29 cellular contexts compared by ENCODE assay signal in the genomic region with DNA sequence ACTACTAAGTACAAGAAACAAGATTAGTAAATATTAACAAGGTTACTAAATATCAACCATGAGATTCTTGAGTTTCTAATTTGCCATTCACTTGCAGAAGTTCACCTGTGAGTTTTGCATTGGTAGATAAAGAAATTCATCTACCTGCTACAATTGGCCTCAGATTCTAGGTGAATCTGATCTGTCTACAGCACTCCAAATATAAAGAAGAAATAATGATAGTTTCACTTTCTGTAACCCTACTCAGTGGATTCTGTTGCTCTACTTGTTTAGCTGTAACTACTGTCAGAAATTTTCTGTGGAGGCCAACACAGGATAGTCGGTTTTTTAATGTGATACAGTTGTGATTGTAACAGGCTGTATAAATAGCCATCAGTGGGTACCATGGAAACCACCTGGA.
DNase-seq lines count a peak whose midpoint lies in the region; ATAC-seq and TF ChIP-seq lines count a peak whose summit lies in the region.
"Had no signal": no experiment of that assay in that cellular context is flagged by ENCODE, and none has a peak within 500 bp of the region (broad histone marks: within the 10 kb centered on the region; RNA-seq: fewer than 3 reads in every experiment).

No MANE protein-coding gene starts in this region.

- H3K27ac Mint-ChIP-seq in memory B cell: no peak overlapping the region
- H3K27ac Mint-ChIP-seq: activated CD4-positive, alpha-beta T cell treated with anti-CD3 and anti-CD28 coated beads for 36 hours; activated CD8-positive, alpha-beta T cell treated with anti-CD3 and anti-CD28 coated beads, Interleukin-2, amount 10 ng/mL, durations not matched to agents 7 days and 5 days; activated naive CD4-positive, alpha-beta T cell treated with anti-CD3 and anti-CD28 coated beads, Interleukin-2, amount 50 U/mL, for 72 hours; activated T-helper 2 cell treated with anti-CD3 and anti-CD28 coated beads, Interferon-gamma antibody, Interleukin-2, Interleukin-4, amounts not matched to agents 10 μg/mL and 5 μg/mL and 100 μg/mL, durations not matched to agents 14 hours and 24 hours and 36 hours; neural progenitor cell had no signal

- ATAC-seq in GM18868 (IDR thresholded peaks at IDR 0.05; ENCODE audit: unreplicated experiment): peak; percentile 53
- ATAC-seq in memory B cell (ENCODE audit: low read depth): peak; percentile 72
- ATAC-seq: activated CD4-positive, alpha-beta T cell treated with anti-CD3 and anti-CD28 coated beads for 36 hours; activated CD8-positive, alpha-beta T cell treated with anti-CD3 and anti-CD28 coated beads, Interleukin-2, amount 10 ng/mL, durations not matched to agents 7 days and 5 days; activated naive CD4-positive, alpha-beta T cell treated with anti-CD3 and anti-CD28 coated beads, Interleukin-2, amount 50 U/mL, for 72 hours; right cardiac atrium had no signal

- peaks cover 27% of the 10 kb centered on the region for H3K4me1 Mint-ChIP-seq in memory B cell

- no peaks in the 10 kb centered on the region for H3K9me3 Mint-ChIP-seq in memory B cell
- H3K9me3 Mint-ChIP-seq: activated T-helper 2 cell treated with anti-CD3 and anti-CD28 coated beads, Interferon-gamma antibody, Interleukin-2, Interleukin-4, amounts not matched to agents 10 μg/mL and 5 μg/mL and 100 μg/mL, durations not matched to agents 14 hours and 24 hours and 36 hours had no signal

- H3K4me1 ChIP-seq in MM.1S (ENCODE audit: low read length): no peaks in the 10 kb centered on the region
- H3K4me1 ChIP-seq: ascending aorta, neural progenitor cell, tibial artery had no signal

- H3K27me3 Mint-ChIP-seq in memory B cell: no peaks in the 10 kb centered on the region
- H3K27me3 Mint-ChIP-seq: activated CD4-positive, alpha-beta T cell treated with anti-CD3 and anti-CD28 coated beads for 36 hours had no signal

- DNase-seq in GM12865 (ENCODE audit: low read depth) (peak; percentile 30), MM.1S (peak; percentile 74), memory B cell (ENCODE audit: low spot score in 2 of 2) (no peak), HT-29 (ENCODE audit: low spot score) (no peak), anterior cingulate cortex (lab: John Stamatoyannopoulos, UW) (no peak), SHP77 treated with DMSO at 0.1 percent for 48 hours (lab: John Stamatoyannopoulos, UW) (no peak)
- DNase-seq: activated CD4-positive, alpha-beta T cell treated with anti-CD3 and anti-CD28 coated beads for 36 hours; activated CD8-positive, alpha-beta T cell treated with anti-CD3 and anti-CD28 coated beads, Interleukin-2, amount 10 ng/mL, durations not matched to agents 7 days and 5 days; Caco-2; DND-41; foreskin fibroblast; NCI-H1105; NCI-H187 treated with DMSO at 0.1 percent for 48 hours; NCI-H526 treated with DMSO at 0.1 percent for 48 hours; posterior cingulate gyrus; right cardiac atrium; RPMI8226; spleen; tibial artery had no signal

- no peaks in the 10 kb centered on the region for H4K20me1 ChIP-seq in MM.1S (ENCODE audit: insufficient read depth, low read length)
- H4K20me1 ChIP-seq: BLaER1 treated with 17β-estradiol and CSF1 and Interleukin-3, amounts not matched to agents 10 nM and 100 nM had no signal

- no peaks in the 10 kb centered on the region for H3K36me3 Mint-ChIP-seq in memory B cell
- H3K36me3 Mint-ChIP-seq: activated naive CD4-positive, alpha-beta T cell treated with anti-CD3 and anti-CD28 coated beads, Interleukin-2, amount 50 U/mL, for 72 hours; neural progenitor cell had no signal

- no peaks in the 10 kb centered on the region for H3K36me3 ChIP-seq in MM.1S (replicated peaks; ENCODE audit: insufficient read depth, low read length)
- H3K36me3 ChIP-seq: ascending aorta; BLaER1 treated with 17β-estradiol and CSF1 and Interleukin-3, amounts not matched to agents 10 nM and 100 nM; cardiac muscle cell; neural progenitor cell; spleen; tibial artery had no signal

- H3K4me2 ChIP-seq in MM.1S (ENCODE audit: low read depth, low read length): 0 out of 2 replicates have a peak overlapping the region, but pooled peaks have one; percentile 4
- H3K4me2 ChIP-seq: BLaER1 treated with 17β-estradiol and CSF1 and Interleukin-3, amounts not matched to agents 10 nM and 100 nM; neural progenitor cell had no signal

- H2AFZ ChIP-seq in MM.1S (ENCODE audit: low read length): no peak overlapping the region
- H2AFZ ChIP-seq: neural progenitor cell had no signal

- H3K9me2 ChIP-seq in MM.1S (replicated peaks; ENCODE audit: insufficient read depth, low read length): no peaks in the 10 kb centered on the region

- H3F3A ChIP-seq in MM.1S (ENCODE audit: insufficient read depth, low read length): no peaks in the 10 kb centered on the region

- no peak overlapping the region for H3K27ac ChIP-seq in MM.1S (ENCODE audit: low read length)
- H3K27ac ChIP-seq: ascending aorta; BLaER1 treated with 17β-estradiol and CSF1 and Interleukin-3, amounts not matched to agents 10 nM and 100 nM; cardiac muscle cell; coronary artery; neural progenitor cell; SK-N-MC; spleen; tibial artery had no signal

- no peaks in the 10 kb centered on the region for H3K79me2 ChIP-seq in MM.1S (ENCODE audit: low read length)

- no peaks in the 10 kb centered on the region for H3K27me3 ChIP-seq in MM.1S (replicated peaks; ENCODE audit: insufficient read depth, low read length)
- H3K27me3 ChIP-seq: ascending aorta; BLaER1 treated with 17β-estradiol and CSF1 and Interleukin-3, amounts not matched to agents 10 nM and 100 nM; cardiac muscle cell; neural progenitor cell; spleen; tibial artery had no signal

- H3K4me3 ChIP-seq in GM12865 (ENCODE audit: low read depth, low read length) (no peak overlapping the region), MM.1S (ENCODE audit: low read length) (no peak overlapping the region)
- H3K4me3 ChIP-seq: ascending aorta; BLaER1 treated with 17β-estradiol and CSF1 and Interleukin-3, amounts not matched to agents 10 nM and 100 nM; cardiac muscle cell; coronary artery; lung; neural progenitor cell; SK-N-MC; spleen; tibial artery had no signal

- TF ChIP-seq CTCF in GM12865 (IDR thresholded peaks at IDR 0.05; ENCODE audit: insufficient read depth, low read depth, low read length, missing control alignments) (no peak), MM.1S (IDR thresholded peaks at IDR 0.05; ENCODE audit: low read length) (no peak)

- H3K9me3 ChIP-seq in MM.1S (replicated peaks; ENCODE audit: insufficient read depth, low read length): no peaks in the 10 kb centered on the region
- H3K9me3 ChIP-seq: ascending aorta, Caco-2, spleen, tibial artery had no signal

- no peak overlapping the region for H3K4me3 Mint-ChIP-seq in memory B cell
- H3K4me3 Mint-ChIP-seq: activated CD4-positive, alpha-beta T cell treated with anti-CD3 and anti-CD28 coated beads for 36 hours; activated CD8-positive, alpha-beta T cell treated with anti-CD3 and anti-CD28 coated beads, Interleukin-2, amount 10 ng/mL, durations not matched to agents 7 days and 5 days; neural progenitor cell had no signal

- H3K9ac ChIP-seq in MM.1S (ENCODE audit: low read length): no peak overlapping the region
- H3K9ac ChIP-seq: BLaER1 treated with 17β-estradiol and CSF1 and Interleukin-3, amounts not matched to agents 10 nM and 100 nM; neural progenitor cell had no signal

Comparison
In these comparisons a context has a peak if more than half of its experiments do, and no peak if none do; other contexts are left out.
1. DNase-seq: peak in GM12865 (single experiment) and MM.1S (single experiment); none in memory B cell (0 of 2), HT-29 (single experiment), anterior cingulate cortex (0 of 58) and SHP77 treated with DMSO at 0.1 percent for 48 hours (single experiment).